ENCODE assay signal across 10 cellular contexts in the genomic region with DNA sequence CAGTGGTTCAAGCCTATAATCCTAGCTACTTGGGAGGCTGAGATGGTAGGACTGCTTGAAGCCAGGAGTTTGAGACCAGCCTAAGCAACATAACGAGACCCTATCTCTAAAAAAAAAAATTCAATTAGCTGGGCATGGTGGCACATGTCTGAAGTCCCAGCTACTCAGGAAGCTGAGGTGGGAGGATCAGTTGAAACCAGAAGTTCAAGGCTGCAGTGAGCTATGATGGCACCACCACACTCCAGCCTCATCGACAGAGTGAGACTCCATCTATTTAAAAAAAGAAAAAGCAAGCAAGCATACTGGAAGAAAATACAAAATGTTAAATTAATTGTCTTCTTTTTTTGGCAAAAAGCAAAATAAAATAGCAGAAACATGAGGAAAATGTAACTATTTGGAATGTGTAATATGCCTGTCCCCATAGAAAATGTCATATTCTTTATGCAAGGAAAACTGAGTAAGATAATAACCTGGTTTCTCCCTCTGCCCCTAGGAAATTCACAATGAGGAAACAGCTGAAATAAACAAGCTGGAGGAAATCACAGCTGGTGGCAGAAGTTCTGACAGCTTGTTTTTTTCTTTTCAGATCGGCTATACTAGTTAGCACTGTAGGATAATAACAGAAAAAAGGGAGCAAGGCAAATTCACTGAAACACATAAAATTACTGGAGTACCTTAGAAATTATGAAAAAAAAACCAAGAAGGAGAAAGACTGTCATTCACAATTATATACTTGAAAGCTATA. TPM values are rescaled to one million over a fixed set of nuclear protein-coding genes. Genes with fewer than 3 reads are reported as not detected.
DNase-seq lines count a peak whose midpoint lies in the region; ATAC-seq, FAIRE-seq and TF ChIP-seq lines count a peak whose summit lies in the region.
"Had no signal": no experiment of that assay in that cellular context is flagged by ENCODE, and none has a peak within 500 bp of the region (broad histone marks: within the 10 kb centered on the region; RNA-seq: fewer than 3 reads in every experiment).

No MANE protein-coding gene starts in this region.

- intact Hi-C loops in esophagus muscularis mucosa (cut with DNase I): no loop called here

- H3K4me3 Mint-ChIP-seq in osteocyte (ENCODE audit: unreplicated experiment): peak overlapping the region; percentile 22

- no peaks in the 10 kb centered on the region for H3K9me3 ChIP-seq in esophagus muscularis mucosa
- no peaks in the 10 kb centered on the region for H3K9me3 ChIP-seq in small intestine (ENCODE audit: control insufficient read depth, low read depth)
- no peaks in the 10 kb centered on the region for H3K9me3 ChIP-seq in suprapubic skin
- no peaks in the 10 kb centered on the region for H3K9me3 ChIP-seq in tibial nerve

- H3K36me3 ChIP-seq in esophagus muscularis mucosa: peaks cover 0 to 19% (median 5%) of the 10 kb centered on the region in 4 donors
- H3K36me3 ChIP-seq in small intestine (ENCODE audit: control insufficient read depth in 2 of 2, insufficient read depth in 2 of 2, low read length in 2 of 2): peaks cover 0 to 2% of the 10 kb centered on the region in 2 donors
- H3K36me3 ChIP-seq in suprapubic skin: peaks cover 8% of the 10 kb centered on the region
- H3K36me3 ChIP-seq in tibial nerve: peaks cover 0 to 27% (median 0%) of the 10 kb centered on the region in 3 donors

- peaks cover 29% of the 10 kb centered on the region for H3K36me3 Mint-ChIP-seq in osteocyte (ENCODE audit: unreplicated experiment)

- no peak for ATAC-seq in HG03571 (IDR thresholded peaks at IDR 0.05; ENCODE audit: unreplicated experiment)

- H3K4me1 ChIP-seq in esophagus muscularis mucosa (peaks cover 33 to 42% (median 39%) of the 10 kb centered on the region in 4 donors), small intestine (ENCODE audit: control insufficient read depth in 2 of 2, insufficient read depth in 1 of 2, low read depth in 1 of 2, low read length in 1 of 2) (peaks cover 0 to 7% of the 10 kb centered on the region in 2 donors), suprapubic skin (no peaks in the 10 kb centered on the region), tibial nerve (peaks cover 0 to 38% (median 9%) of the 10 kb centered on the region in 4 donors)

- peak overlapping the region; percentile 79 for H3K27ac Mint-ChIP-seq in osteocyte (ENCODE audit: unreplicated experiment)

- TF ChIP-seq EP300 in esophagus muscularis mucosa (IDR thresholded peaks at IDR 0.05) (no peak), suprapubic skin (IDR thresholded peaks at IDR 0.05) (no peak), tibial nerve (IDR thresholded peaks at IDR 0.05) (no peak)

- no peaks in the 10 kb centered on the region for H3K9me3 Mint-ChIP-seq in osteocyte (ENCODE audit: unreplicated experiment)

- H3K4me1 Mint-ChIP-seq in osteocyte (ENCODE audit: unreplicated experiment): peaks cover 33% of the 10 kb centered on the region

- WGBS in esophagus muscularis mucosa: 46% methylated on average over 3 of the region's 3 CpGs
- 48 to 62% (median 48%) methylated on average over 3 of the region's 3 CpGs for WGBS in small intestine, 3 donors
- WGBS in suprapubic skin: 57% methylated on average over 3 of the region's 3 CpGs
- WGBS in tibial nerve, 2 donors: 60 to 61% methylated on average over 3 of the region's 3 CpGs

- DNase-seq in GM12891 (ENCODE audit: insufficient read length, low spot score) (no peak), NCI-H2171 treated with DMSO at 0.1 percent for 48 hours (lab: John Stamatoyannopoulos, UW) (peak; percentile 32), esophagus muscularis mucosa (ENCODE audit: extremely low spot score) (no peak), osteocyte (ENCODE audit: extremely low spot score, unreplicated experiment) (no peak), small intestine (no peak), suprapubic skin (ENCODE audit: low spot score in 2 of 2) (no peak), tibial nerve (ENCODE audit: low spot score in 2 of 2) (no peak)
- DNase-seq: MV-4-11 had no signal

- H3K27me3 ChIP-seq in esophagus muscularis mucosa (no peaks in the 10 kb centered on the region), small intestine (ENCODE audit: control insufficient read depth in 2 of 2, insufficient read depth in 2 of 2, low read length in 2 of 2) (no peaks in the 10 kb centered on the region), suprapubic skin (no peaks in the 10 kb centered on the region), tibial nerve (no peaks in the 10 kb centered on the region)

- FAIRE-seq in GM12891 (lab: Jason Lieb, UNC) (peak; percentile 33), small intestine (lab: Jason Lieb, UNC) (no peak)

- TF ChIP-seq POLR2A in GM12891 (IDR thresholded peaks at IDR 0.05; ENCODE audit: low read depth, low read length): no peak
- TF ChIP-seq POLR2A in esophagus muscularis mucosa (IDR thresholded peaks at IDR 0.05; ENCODE audit: low read depth): no peak
- no peak for TF ChIP-seq POLR2A in suprapubic skin (IDR thresholded peaks at IDR 0.05)
- TF ChIP-seq POLR2A in tibial nerve (IDR thresholded peaks at IDR 0.05): no peak

- TF ChIP-seq CTCF in esophagus muscularis mucosa (IDR thresholded peaks at IDR 0.05) (no peak), osteocyte (IDR thresholded peaks at IDR 0.05) (no peak), suprapubic skin (IDR thresholded peaks at IDR 0.05) (no peak), tibial nerve (IDR thresholded peaks at IDR 0.05) (no peak)

- no peaks in the 10 kb centered on the region for H3K27me3 Mint-ChIP-seq in osteocyte (ENCODE audit: unreplicated experiment)

- H3K4me3 ChIP-seq in esophagus muscularis mucosa (no peak overlapping the region), small intestine (ENCODE audit: low read depth in 1 of 2, low read length in 2 of 2) (no peak overlapping the region), suprapubic skin (no peak overlapping the region), tibial nerve (no peak overlapping the region)

- H3K27ac ChIP-seq in esophagus muscularis mucosa (replicated peaks in 1 of 4) (peak overlapping the region; percentile 40 to 65 (median 54)), small intestine (ENCODE audit: low read depth in 1 of 2, low read length in 1 of 2) (no peak overlapping the region), suprapubic skin (no peak overlapping the region), tibial nerve (peak overlapping the region in 1 of 4 donors; percentile 48)
- H3K27ac ChIP-seq: RWPE1 had no signal

TF ChIP-seq in GM12891, 5 proteins besides CTCF, POLR2A, EP300 and RAD21:
- no peak for TF ChIP-seq PAX5 (IDR thresholded peaks at IDR 0.05; ENCODE audit: insufficient read depth, low read length, severe bottlenecking)
- no peak for TF ChIP-seq SPI1 (IDR thresholded peaks at IDR 0.05; ENCODE audit: low read depth, low read length)
- TF ChIP-seq POU2F2 (IDR thresholded peaks at IDR 0.05; ENCODE audit: low read depth, low read length): no peak
- TF ChIP-seq POLR2AphosphoS5 (IDR thresholded peaks at IDR 0.05; ENCODE audit: low read depth, low read length): no peak

RNA-seq across cellular contexts. Expression of a gene that starts 48.5 kb away (rescaled TPM):
- polyA plus RNA-seq in GM12891 (2012; ENCODE audit: low read depth, missing spikeins): 7.3 TPM
- total RNA-seq in esophagus muscularis mucosa (10 to 100 TPM; 25.3 to 43.4 (median 33.9) TPM), osteocyte (31.8 and 34.8 TPM in 2 replicates), suprapubic skin (10 to 100 TPM; 35.2 to 59.8 (median 44.3) TPM), tibial nerve (10 to 100 TPM; 25.3 to 44.1 (median 39.3) TPM)
- polyA plus RNA-seq in small intestine: 10 to 100 TPM in 1 of 3 donors, 1 to 10 TPM in 2; 8.9 to 10.2 (median 10.0) TPM

Comparison
In these comparisons a context has a peak if more than half of its experiments do, and no peak if none do; other contexts are left out.
1. H3K27ac ChIP-seq: peak in esophagus muscularis mucosa (4 of 4); none in small intestine (0 of 2) and suprapubic skin (single experiment).